In genomic region chr17:16352838-16353701, GRCh38 we compare ENCODE assay signal across 8 cellular contexts. TPM values are rescaled to one million over a fixed set of nuclear protein-coding genes. Genes with fewer than 3 reads are reported as not detected.
DNase-seq lines count a peak whose midpoint lies in the region; ATAC-seq and TF ChIP-seq lines count a peak whose summit lies in the region.

Gene CENPV, minus strand, starts transcription at chr17:16353469. Its CDS starts 33 bp downstream, at chr17:16353436.

- no peaks in the 10 kb centered on the region for H3F3A ChIP-seq in PC-3 (ENCODE audit: low read length, unreplicated experiment)
- peaks cover 24% of the 10 kb centered on the region for H3F3A ChIP-seq in neural progenitor cell (ENCODE audit: low read depth)

- POLR2A ChIA-PET in AG04450 (lab: Yijun Ruan, JAX) (interaction anchor here (0.6 to 3.5 kb wide), 6 partner anchors 28 to 182 kb away, joined by 3 to 20 read pairs (median 6); partner anchors contain the start of genes NCOR1 and UBB), PC-3 (lab: Charles Lee; ENCODE audit: unreplicated experiment) (interaction anchor here (0.5 to 0.7 kb wide), 2 partner anchors 30 to 236 kb away, joined by 4 to 7 read pairs; no protein-coding TSS in a partner anchor)

- H3K27me3 ChIP-seq in AG04450 (ENCODE audit: control insufficient read depth, insufficient read depth, low read length) (no peaks in the 10 kb centered on the region), PC-3 (ENCODE audit: low read length) (no peaks in the 10 kb centered on the region), fibroblast of lung (ENCODE audit: control insufficient read depth, insufficient read depth, low read length) (no peaks in the 10 kb centered on the region), neural progenitor cell (peaks cover 8% of the 10 kb centered on the region)

- H2AFZ ChIP-seq in PC-3 (ENCODE audit: low read length) (0 out of 2 replicates have a peak within 1 kb of the TSS, but pooled peaks have one; percentile 40), fibroblast of lung (ENCODE audit: low read length) (peak within 1 kb of the TSS; percentile 84), neural progenitor cell (replicated peaks) (peak within 1 kb of the TSS; percentile 97)

- H3K9me3 Mint-ChIP-seq in neural progenitor cell, result no peaks in the 10 kb centered on the region

- peak within 1 kb of the TSS; percentile 97 for H3K4me3 Mint-ChIP-seq in neural progenitor cell

- intact Hi-C loops in PC-3 (cut with micrococcal nuclease), result no loop called here

- peaks cover 5% of the 10 kb centered on the region for H3K27me3 Mint-ChIP-seq in neural progenitor cell (ENCODE audit: insufficient read depth, low read depth)

- peak within 1 kb of the TSS; percentile 74 for H3K4me3 ChIP-seq in AG04450 (ENCODE audit: low read depth, low read length)
- H3K4me3 ChIP-seq in PC-3 (ENCODE audit: low read length), result no peak within 1 kb of the TSS
- peak within 1 kb of the TSS; percentile 57 to 82 (median 71) for H3K4me3 ChIP-seq in fibroblast of lung (replicated peaks in 1 of 4; ENCODE audit: control extremely low read depth in 1 of 4, insufficient read depth in 1 of 4, low read depth in 3 of 4, low read length in 4 of 4)
- peak within 1 kb of the TSS; percentile 61 for H3K4me3 ChIP-seq in neural progenitor cell

- H3K9me2 ChIP-seq in PC-3 (replicated peaks; ENCODE audit: low read length), result no peaks in the 10 kb centered on the region

- H4K20me1 ChIP-seq in PC-3 (ENCODE audit: low read length) (no peaks in the 10 kb centered on the region), fibroblast of lung (ENCODE audit: control insufficient read depth, extremely low read depth, insufficient read depth, low read length) (no peaks in the 10 kb centered on the region), neural progenitor cell (ENCODE audit: low read depth) (peaks cover 35% of the 10 kb centered on the region)

- ATAC-seq in GM18909 (IDR thresholded peaks at IDR 0.05; ENCODE audit: poor library complexity, unreplicated experiment), result peak; percentile 69
- peak; percentile 74 for ATAC-seq in HG03342 (IDR thresholded peaks at IDR 0.05; ENCODE audit: unreplicated experiment)
- no peak for ATAC-seq in PC-3

- H3K27ac Mint-ChIP-seq in neural progenitor cell, result peak within 1 kb of the TSS; percentile 96

- H3K27ac ChIP-seq in AG04450 (ENCODE audit: low read depth, low read length), result peak within 1 kb of the TSS; percentile 80
- no peak within 1 kb of the TSS for H3K27ac ChIP-seq in PC-3 (ENCODE audit: low read length)
- peak within 1 kb of the TSS; percentile 65 for H3K27ac ChIP-seq in fibroblast of lung (ENCODE audit: insufficient read depth, low read length)
- peak within 1 kb of the TSS; percentile 46 for H3K27ac ChIP-seq in neural progenitor cell
- H3K27ac ChIP-seq in substantia nigra (ENCODE audit: low read depth, low read length, poor library complexity, severe bottlenecking), result peak within 1 kb of the TSS; percentile 45

- H3K4me2 ChIP-seq in PC-3 (ENCODE audit: low read length), result no peak within 1 kb of the TSS
- H3K4me2 ChIP-seq in fibroblast of lung (ENCODE audit: extremely low read depth, insufficient read depth, low read length), result peak within 1 kb of the TSS; percentile 80
- peak within 1 kb of the TSS; percentile 88 for H3K4me2 ChIP-seq in neural progenitor cell

- H3K4me1 Mint-ChIP-seq in neural progenitor cell, result peaks cover 13% of the 10 kb centered on the region

- no TSS peak for BruUV-seq in PC-3 (replicated peaks; lab: Mats Ljungman, UMichigan)

- no peak for DNase-seq in AG04450 (ENCODE audit: low read depth, low spot score)
- DNase-seq in PC-3, result no peak
- peak; percentile 60 for DNase-seq in activated T-helper 1 cell treated with Interleukin-2 at 50 U/mL for 16 hours (ENCODE audit: low read depth)
- peak; percentile 32 to 40 for DNase-seq in fibroblast of lung (ENCODE audit: low read depth in 2 of 2)
- DNase-seq in neural progenitor cell (ENCODE audit: low spot score), result peak; percentile 89
- peak in 15 of 49 donors; percentile 14 to 78 (median 29) for DNase-seq in substantia nigra (lab: John Stamatoyannopoulos, UW)

- H3K36me3 ChIP-seq in PC-3 (ENCODE audit: low read depth, low read length) (no peaks in the 10 kb centered on the region), fibroblast of lung (ENCODE audit: control insufficient read depth, insufficient read depth, low read length) (peaks cover 3% of the 10 kb centered on the region), neural progenitor cell (no peaks in the 10 kb centered on the region)

- TF ChIP-seq CTCF in AG04450 (IDR thresholded peaks at IDR 0.05; ENCODE audit: low read depth, low read length) (peak; percentile 7; the same call in 1 of the 2 replicates), PC-3 (conservative IDR thresholded peaks at IDR 0.05; ENCODE audit: low read depth, low read length) (no peak), fibroblast of lung (conservative IDR thresholded peaks at IDR 0.05 in 1 of 2, IDR thresholded peaks at IDR 0.05 in 1 of 2; ENCODE audit: low read depth in 1 of 2, low read length in 2 of 2) (no peak), neural progenitor cell (IDR thresholded peaks at IDR 0.05) (peak; percentile 15)

- H3K9ac ChIP-seq in PC-3 (ENCODE audit: low read length) (no peak within 1 kb of the TSS), fibroblast of lung (ENCODE audit: insufficient read depth, low read length) (peak within 1 kb of the TSS; percentile 74), neural progenitor cell (peak within 1 kb of the TSS; percentile 63)

- H3K36me3 Mint-ChIP-seq in neural progenitor cell, result peaks cover 11% of the 10 kb centered on the region

- CTCF ChIA-PET in AG04450 (lab: Charles Lee) (interaction anchor here (0.5 to 6.5 kb wide), 7 partner anchors 11 to 154 kb away, joined by 3 to 73 read pairs (median 6); no protein-coding TSS in a partner anchor), PC-3 (lab: Charles Lee) (no interaction called here)

- H3K79me2 ChIP-seq in PC-3 (ENCODE audit: low read length) (no peaks in the 10 kb centered on the region), fibroblast of lung (ENCODE audit: control insufficient read depth, insufficient read depth, low read length) (no peaks in the 10 kb centered on the region), neural progenitor cell (ENCODE audit: low read depth) (peaks cover 50% of the 10 kb centered on the region)

- H3K4me1 ChIP-seq in PC-3 (ENCODE audit: insufficient read depth, low read length) (peaks cover 2% of the 10 kb centered on the region; the same call in 1 of the 2 replicates), fibroblast of lung (ENCODE audit: control insufficient read depth, extremely low read depth, insufficient read depth, low read length) (no peaks in the 10 kb centered on the region), neural progenitor cell (peaks cover 6% of the 10 kb centered on the region)

- H3K9me3 ChIP-seq in AG04450 (ENCODE audit: control insufficient read depth, insufficient read depth, low read length) (no peaks in the 10 kb centered on the region; the same call in 1 of the 2 replicates), PC-3 (ENCODE audit: low read length) (no peaks in the 10 kb centered on the region), fibroblast of lung (ENCODE audit: control insufficient read depth, insufficient read depth, low read depth, low read length) (no peaks in the 10 kb centered on the region), neural progenitor cell (ENCODE audit: low read depth) (no peaks in the 10 kb centered on the region)

RNA-seq across cellular contexts. Expression of gene CENPV, which starts in this region (rescaled TPM):
- polyA plus RNA-seq in AG04450 (2011; rRNA removed), result 65.2 and 71.9 TPM in 2 replicates
- polyA minus RNA-seq in AG04450 (2011; rRNA and poly(A)+ RNA removed), result 24.3 and 24.6 TPM in 2 replicates
- not detected in 2 replicates for total RNA-seq in PC-3 (2014; rRNA removed)
- 9.2 and 9.8 TPM in 2 replicates for total RNA-seq in fibroblast of lung
- 25.1 and 43.7 TPM in 2 replicates for polyA plus RNA-seq in fibroblast of lung
- 20.9 and 34.3 TPM in 2 replicates for polyA plus RNA-seq in fibroblast of lung (2012)
- 4.5 and 41.7 TPM in 2 replicates for polyA minus RNA-seq in fibroblast of lung (ENCODE audit: low replicate concordance)
- 220 and 338 TPM in 2 replicates for total RNA-seq in neural progenitor cell (ENCODE audit: low replicate concordance)

Comparison
In these comparisons a context has a peak if more than half of its experiments do, and no peak if none do; other contexts are left out.
1. RNA of gene CENPV (total RNA-seq): 220 to 338 TPM in neural progenitor cell; 9.2 to 9.8 TPM in fibroblast of lung and not detected in PC-3; every median in the first group is over 10 times any median in the second.
2. DNase-seq: peak in activated T-helper 1 cell treated with Interleukin-2 at 50 U/mL for 16 hours (single experiment), fibroblast of lung (2 of 2) and neural progenitor cell (single experiment); none in AG04450 (single experiment) and PC-3 (single experiment).
3. CTCF ChIP-seq: peak in AG04450 (single experiment) and neural progenitor cell (single experiment); none in PC-3 (single experiment) and fibroblast of lung (0 of 2).
4. H2AFZ ChIP-seq: peak in every context shown above with its lines; median percentile 97 in neural progenitor cell; 84 in fibroblast of lung; 40 in PC-3.